ENCODE assay signal across 16 cellular contexts in genomic region chr7:75716992-75717626, GRCh38. TPM values are rescaled to one million over a fixed set of nuclear protein-coding genes. Genes with fewer than 3 reads are reported as not detected.
DNase-seq lines count a peak whose midpoint lies in the region; ATAC-seq and TF ChIP-seq lines count a peak whose summit lies in the region.
"Had no signal": no experiment of that assay in that cellular context is flagged by ENCODE, and none has a peak within 500 bp of the region (broad histone marks: within the 10 kb centered on the region; RNA-seq: fewer than 3 reads in every experiment).

No MANE protein-coding gene starts in this region.

- TF ChIP-seq CTCF in Panc1 (IDR thresholded peaks at IDR 0.05) (no peak), osteoblast (IDR thresholded peaks at IDR 0.05; ENCODE audit: extremely low read depth, low read depth, low read length) (no peak)

- POLR2A ChIA-PET in Panc1 (lab: Charles Lee) = no interaction called here

- H3K4me3 ChIP-seq in Panc1 (ENCODE audit: low read depth in 2 of 2, low read length in 2 of 2) = no peak overlapping the region
- no peak overlapping the region for H3K4me3 ChIP-seq in osteoblast (ENCODE audit: insufficient read depth, low read length)

- ATAC-seq in Panc1 (peak; percentile 58; the same call in 1 of the 2 replicates), GM18909 (IDR thresholded peaks at IDR 0.05; ENCODE audit: poor library complexity, unreplicated experiment) (no peak), HG03565 (IDR thresholded peaks at IDR 0.05; ENCODE audit: unreplicated experiment) (no peak)

- H2AFZ ChIP-seq in osteoblast (ENCODE audit: low read length) = no peak overlapping the region

- in situ Hi-C loops in Panc1 (cut with HindIII; ENCODE audit: low pct_unique_long_range_greater_than_20kb, low sequenced_read_pairs) = no loop called here

- peak; percentile 51 for DNase-seq in Daoy (ENCODE audit: low read depth)
- peak; percentile 83 for DNase-seq in Panc1 (ENCODE audit: low read depth, low spot score)
- DNase-seq in dermis blood vessel endothelial cell = peak; percentile 58
- peak; percentile 68 for DNase-seq in osteoblast (ENCODE audit: insufficient read length, low spot score, missing footprints)
- no peak for DNase-seq in erythroblast (lab: John Stamatoyannopoulos, UW)
- no peak for DNase-seq in activated CD4-positive, alpha-beta T cell treated with anti-CD3 and anti-CD28 coated beads for 48 hours
- DNase-seq: CD4-positive, CD25-positive, alpha-beta regulatory T cell; mesendoderm; NCI-H1092; NCI-H524 treated with DMSO at 0.1 percent for 48 hours; Right ventricle myocardium superior; stimulated activated CD4-positive, alpha-beta T cell treated with anti-CD3 and anti-CD28 coated beads, Interleukin-4, amount 100 ng/mL, for 4 hours; stimulated activated naive CD4-positive, alpha-beta T cell treated with Interleukin-2 at 50 U/mL for 16 hours had no signal

- TF ChIP-seq POLR2A in erythroblast (IDR thresholded peaks at IDR 0.05; ENCODE audit: low read length) = no peak

- CTCF ChIA-PET in Panc1 (lab: Charles Lee) = no interaction called here

- no peaks in the 10 kb centered on the region for H4K20me1 ChIP-seq in osteoblast (ENCODE audit: insufficient read depth, low read length)

- H3K36me3 ChIP-seq in Panc1 (ENCODE audit: control insufficient read depth, insufficient read depth, low read length) (no peaks in the 10 kb centered on the region), osteoblast (ENCODE audit: insufficient read depth, low read length) (no peaks in the 10 kb centered on the region)

- no peaks in the 10 kb centered on the region for H3K79me2 ChIP-seq in osteoblast (ENCODE audit: insufficient read depth, low read length)

- H3K4me2 ChIP-seq in osteoblast (ENCODE audit: insufficient read depth, low read length) = peak overlapping the region; percentile 44

- intact Hi-C loops in Panc1 (cut with micrococcal nuclease; ENCODE audit: unreplicated experiment) = no loop called here

- BruUV-seq in Panc1 (replicated peaks; lab: Mats Ljungman, UMichigan) = no TSS peak

- H3K27ac ChIP-seq in Panc1 (ENCODE audit: low read length) = no peak overlapping the region
- peak overlapping the region; percentile 81 for H3K27ac ChIP-seq in osteoblast (ENCODE audit: low read depth, low read length)
- H3K27ac ChIP-seq: HL-60 had no signal

- no peaks in the 10 kb centered on the region for H3K27me3 ChIP-seq in Panc1 (ENCODE audit: control insufficient read depth, insufficient read depth, low read length)
- H3K27me3 ChIP-seq in osteoblast (ENCODE audit: insufficient read depth, low read length) = no peaks in the 10 kb centered on the region

- H3K4me1 ChIP-seq in Panc1 (ENCODE audit: control insufficient read depth, insufficient read depth, low read length) (peaks cover 4% of the 10 kb centered on the region; the same call in 1 of the 2 replicates), osteoblast (ENCODE audit: insufficient read depth, low read length) (peaks cover 26% of the 10 kb centered on the region)

- H3K9me3 ChIP-seq in Panc1 (ENCODE audit: control insufficient read depth, insufficient read depth, low read depth, low read length) = no peaks in the 10 kb centered on the region
- no peaks in the 10 kb centered on the region for H3K9me3 ChIP-seq in osteoblast (ENCODE audit: low read depth, low read length)

RNA-seq across cellular contexts. Expression of gene HIP1, which starts 21.6 kb away (rescaled TPM):
- total RNA-seq in Daoy (2014; rRNA removed; shearing (Covaris generic)) = 12.3 and 13.4 TPM in 2 replicates
- total RNA-seq in Panc1 (2021; ENCODE audit: unreplicated experiment) (43.3 TPM), dermis blood vessel endothelial cell (60.2 and 79.1 TPM in 2 replicates), osteoblast (24.2 and 25.7 TPM in 2 replicates)
- polyA plus RNA-seq in Panc1 (2012; ENCODE audit: insufficient read length) = 24.8 TPM

RNA-seq across cellular contexts. Expression of gene CCL26, which starts 54.9 kb away (rescaled TPM):
- 1.5 TPM in 1 of 2 replicates, not detected in the other for total RNA-seq in Daoy (2014; rRNA removed; shearing (Covaris generic))
- total RNA-seq in Panc1 (2021; ENCODE audit: unreplicated experiment) (not detected), dermis blood vessel endothelial cell (not detected in 2 replicates), osteoblast (1.1 and 1.5 TPM in 2 replicates)
- not detected for polyA plus RNA-seq in Panc1 (2012; ENCODE audit: insufficient read length)
- total RNA-seq: CD4-positive, CD25-positive, alpha-beta regulatory T cell; Right ventricle myocardium superior had no signal
- polyA plus RNA-seq: CD4-positive, CD25-positive, alpha-beta regulatory T cell had no signal

Comparison
In these comparisons a context has a peak if more than half of its experiments do, and no peak if none do; other contexts are left out.
1. DNase-seq: peak in Daoy (single experiment), Panc1 (single experiment), dermis blood vessel endothelial cell (single experiment) and osteoblast (single experiment); none in erythroblast (0 of 2) and activated CD4-positive, alpha-beta T cell treated with anti-CD3 and anti-CD28 coated beads for 48 hours (single experiment).